Comparison of ENCODE assay signal across 1 cellular context in the genomic region with DNA sequence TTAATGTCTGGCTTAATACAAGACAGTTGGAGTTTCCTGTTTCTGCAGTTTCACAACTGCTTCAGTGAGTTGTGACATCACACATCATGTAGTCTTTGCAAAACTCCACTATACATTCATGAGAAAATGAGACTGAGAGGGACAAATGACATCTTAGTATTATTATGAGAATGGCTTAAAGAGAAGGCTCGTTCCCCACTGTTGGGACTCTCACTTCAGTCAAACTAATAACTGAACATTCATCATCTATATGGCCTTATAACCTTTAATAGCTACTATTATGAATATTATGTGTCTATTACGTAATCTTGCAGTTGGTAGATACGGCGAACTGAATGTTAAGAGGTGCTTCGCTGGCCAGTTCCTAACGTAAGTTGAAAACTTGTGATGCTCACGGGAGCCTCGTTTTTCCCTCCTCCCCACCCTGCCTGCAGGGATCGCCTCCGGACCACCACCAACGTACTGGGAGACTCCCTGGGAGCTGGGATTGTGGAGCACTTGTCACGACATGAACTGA.
TF ChIP-seq lines count a peak whose summit lies in the region.

No MANE protein-coding gene starts in this region.

TF ChIP-seq in WTC11, 78 proteins besides CTCF, POLR2A, EP300 and RAD21 (continued from another document):
- TF ChIP-seq, protein P1, sequence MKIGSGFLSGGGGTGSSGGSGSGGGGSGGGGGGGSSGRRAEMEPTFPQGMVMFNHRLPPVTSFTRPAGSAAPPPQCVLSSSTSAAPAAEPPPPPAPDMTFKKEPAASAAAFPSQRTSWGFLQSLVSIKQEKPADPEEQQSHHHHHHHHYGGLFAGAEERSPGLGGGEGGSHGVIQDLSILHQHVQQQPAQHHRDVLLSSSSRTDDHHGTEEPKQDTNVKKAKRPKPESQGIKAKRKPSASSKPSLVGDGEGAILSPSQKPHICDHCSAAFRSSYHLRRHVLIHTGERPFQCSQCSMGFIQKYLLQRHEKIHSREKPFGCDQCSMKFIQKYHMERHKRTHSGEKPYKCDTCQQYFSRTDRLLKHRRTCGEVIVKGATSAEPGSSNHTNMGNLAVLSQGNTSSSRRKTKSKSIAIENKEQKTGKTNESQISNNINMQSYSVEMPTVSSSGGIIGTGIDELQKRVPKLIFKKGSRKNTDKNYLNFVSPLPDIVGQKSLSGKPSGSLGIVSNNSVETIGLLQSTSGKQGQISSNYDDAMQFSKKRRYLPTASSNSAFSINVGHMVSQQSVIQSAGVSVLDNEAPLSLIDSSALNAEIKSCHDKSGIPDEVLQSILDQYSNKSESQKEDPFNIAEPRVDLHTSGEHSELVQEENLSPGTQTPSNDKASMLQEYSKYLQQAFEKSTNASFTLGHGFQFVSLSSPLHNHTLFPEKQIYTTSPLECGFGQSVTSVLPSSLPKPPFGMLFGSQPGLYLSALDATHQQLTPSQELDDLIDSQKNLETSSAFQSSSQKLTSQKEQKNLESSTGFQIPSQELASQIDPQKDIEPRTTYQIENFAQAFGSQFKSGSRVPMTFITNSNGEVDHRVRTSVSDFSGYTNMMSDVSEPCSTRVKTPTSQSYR (CRISPR knock-in tag; IDR thresholded peaks at IDR 0.05), result no peak
- TF ChIP-seq, protein P2, sequence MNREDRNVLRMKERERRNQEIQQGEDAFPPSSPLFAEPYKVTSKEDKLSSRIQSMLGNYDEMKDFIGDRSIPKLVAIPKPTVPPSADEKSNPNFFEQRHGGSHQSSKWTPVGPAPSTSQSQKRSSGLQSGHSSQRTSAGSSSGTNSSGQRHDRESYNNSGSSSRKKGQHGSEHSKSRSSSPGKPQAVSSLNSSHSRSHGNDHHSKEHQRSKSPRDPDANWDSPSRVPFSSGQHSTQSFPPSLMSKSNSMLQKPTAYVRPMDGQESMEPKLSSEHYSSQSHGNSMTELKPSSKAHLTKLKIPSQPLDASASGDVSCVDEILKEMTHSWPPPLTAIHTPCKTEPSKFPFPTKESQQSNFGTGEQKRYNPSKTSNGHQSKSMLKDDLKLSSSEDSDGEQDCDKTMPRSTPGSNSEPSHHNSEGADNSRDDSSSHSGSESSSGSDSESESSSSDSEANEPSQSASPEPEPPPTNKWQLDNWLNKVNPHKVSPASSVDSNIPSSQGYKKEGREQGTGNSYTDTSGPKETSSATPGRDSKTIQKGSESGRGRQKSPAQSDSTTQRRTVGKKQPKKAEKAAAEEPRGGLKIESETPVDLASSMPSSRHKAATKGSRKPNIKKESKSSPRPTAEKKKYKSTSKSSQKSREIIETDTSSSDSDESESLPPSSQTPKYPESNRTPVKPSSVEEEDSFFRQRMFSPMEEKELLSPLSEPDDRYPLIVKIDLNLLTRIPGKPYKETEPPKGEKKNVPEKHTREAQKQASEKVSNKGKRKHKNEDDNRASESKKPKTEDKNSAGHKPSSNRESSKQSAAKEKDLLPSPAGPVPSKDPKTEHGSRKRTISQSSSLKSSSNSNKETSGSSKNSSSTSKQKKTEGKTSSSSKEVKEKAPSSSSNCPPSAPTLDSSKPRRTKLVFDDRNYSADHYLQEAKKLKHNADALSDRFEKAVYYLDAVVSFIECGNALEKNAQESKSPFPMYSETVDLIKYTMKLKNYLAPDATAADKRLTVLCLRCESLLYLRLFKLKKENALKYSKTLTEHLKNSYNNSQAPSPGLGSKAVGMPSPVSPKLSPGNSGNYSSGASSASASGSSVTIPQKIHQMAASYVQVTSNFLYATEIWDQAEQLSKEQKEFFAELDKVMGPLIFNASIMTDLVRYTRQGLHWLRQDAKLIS (CRISPR knock-in tag; IDR thresholded peaks at IDR 0.05; ENCODE audit: borderline replicate concordance), result no peak
- TF ChIP-seq GABPB1 (CRISPR knock-in tag; IDR thresholded peaks at IDR 0.05) (no peak), SMAD3 (CRISPR knock-in tag; IDR thresholded peaks at IDR 0.05; ENCODE audit: borderline replicate concordance) (no peak)
